ENCODE assay signal across 20 cellular contexts in genomic region chr4:107349266-107349665, GRCh38.
DNase-seq lines count a peak whose midpoint lies in the region; ATAC-seq and TF ChIP-seq lines count a peak whose summit lies in the region.
"Had no signal": no experiment of that assay in that cellular context is flagged by ENCODE, and none has a peak within 500 bp of the region (broad histone marks: within the 10 kb centered on the region; RNA-seq: fewer than 3 reads in every experiment).

No MANE protein-coding gene starts in this region.

- H3K4me3 ChIP-seq in GM23248: no peak overlapping the region
- peak overlapping the region; percentile 72 for H3K4me3 ChIP-seq in SK-N-MC
- no peak overlapping the region for H3K4me3 ChIP-seq in MM.1S (ENCODE audit: low read length)
- H3K4me3 ChIP-seq: gastroesophageal sphincter, upper lobe of right lung had no signal

- no peaks in the 10 kb centered on the region for H4K20me1 ChIP-seq in GM23248 (ENCODE audit: insufficient read depth)
- H4K20me1 ChIP-seq in MM.1S (ENCODE audit: insufficient read depth, low read length): no peaks in the 10 kb centered on the region

- H3K9me2 ChIP-seq in GM23248 (ENCODE audit: insufficient read depth): no peaks in the 10 kb centered on the region
- no peaks in the 10 kb centered on the region for H3K9me2 ChIP-seq in MM.1S (replicated peaks; ENCODE audit: insufficient read depth, low read length)

- H3K79me2 ChIP-seq in GM23248 (ENCODE audit: insufficient read depth): no peaks in the 10 kb centered on the region
- H3K79me2 ChIP-seq in MM.1S (ENCODE audit: low read length): no peaks in the 10 kb centered on the region

- ATAC-seq in HG03457 (IDR thresholded peaks at IDR 0.05; ENCODE audit: unreplicated experiment): no peak
- ATAC-seq in Right ventricle myocardium inferior: no peak
- ATAC-seq: activated CD8-positive, alpha-beta T cell treated with anti-CD3 and anti-CD28 coated beads for 36 hours; gastroesophageal sphincter; left ventricle myocardium superior; natural killer cell treated with Interleukin-12 subunit alpha and Interleukin-12 subunit beta and Interleukin-15 and Interleukin-18, amount 100 ng/mL, for 72 hours; right cardiac atrium; upper lobe of right lung had no signal

- no peak overlapping the region for H3K4me2 ChIP-seq in GM23248 (ENCODE audit: unreplicated experiment)
- H3K4me2 ChIP-seq in MM.1S (ENCODE audit: low read depth, low read length): no peak overlapping the region

- no peaks in the 10 kb centered on the region for H3K9me3 ChIP-seq in GM23248 (ENCODE audit: low read depth)
- peaks cover 6% of the 10 kb centered on the region; the same call in 1 of the 2 replicates for H3K9me3 ChIP-seq in SK-N-MC (ENCODE audit: low read depth, low read length)
- no peaks in the 10 kb centered on the region for H3K9me3 ChIP-seq in MM.1S (replicated peaks; ENCODE audit: insufficient read depth, low read length)
- H3K9me3 ChIP-seq: gastroesophageal sphincter, upper lobe of right lung had no signal

- H3K27me3 ChIP-seq in GM23248 (replicated peaks; ENCODE audit: insufficient read depth) (no peaks in the 10 kb centered on the region), MM.1S (replicated peaks; ENCODE audit: insufficient read depth, low read length) (no peaks in the 10 kb centered on the region)
- H3K27me3 ChIP-seq: gastroesophageal sphincter, upper lobe of right lung had no signal

- 81 to 94% methylated on average over 1 of the region's 1 CpG for WGBS in GM23248 (ENCODE audit: low coverage in 1 of 2, low lambda C conversion rate in 2 of 2, missing lambda C conversion rate in 2 of 2), 2 experiments

- peak; percentile 10 for DNase-seq in GM23248
- DNase-seq in SK-N-MC (ENCODE audit: low read depth, low spot score): peak; percentile 97
- peak; percentile 28 for DNase-seq in iPS DF 4.7 (ENCODE audit: extremely low read depth, low spot score)
- DNase-seq in renal cortical epithelial cell (ENCODE audit: low read depth): peak; percentile 66
- no peak for DNase-seq in cerebellar nuclear complex (lab: John Stamatoyannopoulos, UW)
- DNase-seq in MM.1S: no peak
- DNase-seq in Right ventricle myocardium inferior (ENCODE audit: missing footprints): no peak
- DNase-seq: activated CD8-positive, alpha-beta T cell treated with anti-CD3 and anti-CD28 coated beads for 36 hours; activated effector memory CD4-positive, alpha-beta T cell treated with anti-CD3 and anti-CD28 coated beads, Interleukin-2, amount 50 U/mL, for 16 hours; H7; left ventricle myocardium superior; NCI-H2029 treated with DMSO at 0.1 percent for 48 hours; NCI-H748 treated with DMSO at 0.1 percent for 48 hours; right cardiac atrium; Right ventricle myocardium superior; stimulated activated CD4-positive, alpha-beta T cell treated with anti-CD3 and anti-CD28 coated beads, Interleukin-2, amount 100 ng/mL, for 48 hours; upper lobe of right lung had no signal

- peaks cover 6% of the 10 kb centered on the region; the same call in 1 of the 2 replicates for H3K4me1 ChIP-seq in GM23248 (ENCODE audit: insufficient read depth)
- no peaks in the 10 kb centered on the region for H3K4me1 ChIP-seq in MM.1S (ENCODE audit: low read length)
- H3K4me1 ChIP-seq: gastroesophageal sphincter, upper lobe of right lung had no signal

- H3K9ac ChIP-seq in GM23248: no peak overlapping the region
- H3K9ac ChIP-seq in SK-N-MC (ENCODE audit: insufficient read length): peak overlapping the region; percentile 66
- H3K9ac ChIP-seq in MM.1S (ENCODE audit: low read length): no peak overlapping the region

- in situ Hi-C loops in GM23248 (cut with MboI): no loop called here

- H2AFZ ChIP-seq in GM23248: no peak overlapping the region
- H2AFZ ChIP-seq in MM.1S (ENCODE audit: low read length): no peak overlapping the region

- H3K36me3 ChIP-seq in GM23248 (ENCODE audit: low read depth): no peaks in the 10 kb centered on the region
- H3K36me3 ChIP-seq in SK-N-MC (ENCODE audit: insufficient read depth, low read length): no peaks in the 10 kb centered on the region
- no peaks in the 10 kb centered on the region for H3K36me3 ChIP-seq in MM.1S (replicated peaks; ENCODE audit: insufficient read depth, low read length)
- H3K36me3 ChIP-seq: gastroesophageal sphincter, upper lobe of right lung had no signal

- H3K27ac ChIP-seq in GM23248 (no peak overlapping the region), SK-N-MC (peak overlapping the region; percentile 98), MM.1S (ENCODE audit: low read length) (no peak overlapping the region)
- H3K27ac ChIP-seq: gastroesophageal sphincter, upper lobe of right lung had no signal

- intact Hi-C loops in Right ventricle myocardium inferior (cut with DNase I): no loop called here

- H3F3A ChIP-seq in GM23248 (ENCODE audit: insufficient read depth) (no peaks in the 10 kb centered on the region), MM.1S (ENCODE audit: insufficient read depth, low read length) (no peaks in the 10 kb centered on the region)

- TF ChIP-seq CTCF in MM.1S (IDR thresholded peaks at IDR 0.05; ENCODE audit: low read length): no peak

Comparison
In these comparisons a context has a peak if more than half of its experiments do, and no peak if none do; other contexts are left out.
1. DNase-seq: peak in GM23248 (single experiment), SK-N-MC (single experiment), iPS DF 4.7 (single experiment) and renal cortical epithelial cell (single experiment); none in cerebellar nuclear complex (0 of 2), MM.1S (single experiment) and Right ventricle myocardium inferior (single experiment).